In genomic region chr11:47050284-47050683, GRCh38 we compare ENCODE assay signal across 29 cellular contexts.
"Had no signal": no experiment of that assay in that cellular context is flagged by ENCODE, and none has a peak within 500 bp of the region (broad histone marks: within the 10 kb centered on the region; RNA-seq: fewer than 3 reads in every experiment).

No MANE protein-coding gene starts in this region.

- H3K4me3 ChIP-seq: neural progenitor cell, ovary, psoas muscle, skin epidermis, smooth muscle cell, spleen, thoracic aorta, thyroid gland, tibial nerve, upper lobe of left lung had no signal

- H3K9me3 Mint-ChIP-seq: natural killer cell; neural progenitor cell; stimulated activated memory B cell treated with anti-CD40 and anti-IgM and Interleukin-4, amounts not matched to agents 10 μg/mL and 1 μg/mL and 100 μg/mL, for 72 hours; stimulated activated naive CD8-positive, alpha-beta T cell treated with anti-CD3 and anti-CD28 coated beads, Interleukin-15, amount 100 ng/mL, for 72 hours had no signal

- FAIRE-seq: urothelium cell line had no signal

- H3K4me1 ChIP-seq: neural progenitor cell, parathyroid adenoma, psoas muscle, spleen, thyroid gland, upper lobe of left lung had no signal

- H3K36me3 ChIP-seq: neural progenitor cell, ovary, thoracic aorta, thyroid gland, upper lobe of left lung had no signal

- H3K9me3 ChIP-seq: ovary, psoas muscle, spleen, thoracic aorta, thyroid gland, tibial nerve, upper lobe of left lung had no signal

- H2AFZ ChIP-seq: neural progenitor cell, parathyroid adenoma had no signal

- H3K27me3 ChIP-seq: neural progenitor cell, ovary, spleen, thyroid gland, tibial nerve, upper lobe of left lung had no signal

- H3K4me2 ChIP-seq: neural progenitor cell, smooth muscle cell had no signal

- H3K27me3 Mint-ChIP-seq: naive thymus-derived CD4-positive, alpha-beta T cell; progenitor cell of endocrine pancreas; stimulated activated memory B cell treated with anti-CD40 and anti-IgM and Interleukin-4, amounts not matched to agents 10 μg/mL and 1 μg/mL and 100 μg/mL, for 72 hours; stimulated activated naive CD8-positive, alpha-beta T cell treated with anti-CD3 and anti-CD28 coated beads, Interleukin-15, amount 100 ng/mL, for 72 hours had no signal

- H3K27ac Mint-ChIP-seq: natural killer cell; nephron; neural progenitor cell; progenitor cell of endocrine pancreas; stimulated activated memory B cell treated with anti-CD40 and anti-IgM and Interleukin-4, amounts not matched to agents 10 μg/mL and 1 μg/mL and 100 μg/mL, for 72 hours; stimulated activated naive CD8-positive, alpha-beta T cell treated with anti-CD3 and anti-CD28 coated beads, Interleukin-15, amount 100 ng/mL, for 72 hours had no signal

- H3K4me3 Mint-ChIP-seq: naive thymus-derived CD4-positive, alpha-beta T cell; natural killer cell; nephron; neural progenitor cell; stimulated activated memory B cell treated with anti-CD40 and anti-IgM and Interleukin-4, amounts not matched to agents 10 μg/mL and 1 μg/mL and 100 μg/mL, for 72 hours; stimulated activated naive CD8-positive, alpha-beta T cell treated with anti-CD3 and anti-CD28 coated beads, Interleukin-15, amount 100 ng/mL, for 72 hours had no signal

- ATAC-seq: naive thymus-derived CD4-positive, alpha-beta T cell; natural killer cell; psoas muscle; right cardiac atrium; stimulated activated memory B cell treated with anti-CD40 and anti-IgM and Interleukin-4, amounts not matched to agents 10 μg/mL and 1 μg/mL and 100 μg/mL, for 72 hours; stimulated activated naive CD8-positive, alpha-beta T cell treated with anti-CD3 and anti-CD28 coated beads, Interleukin-15, amount 100 ng/mL, for 72 hours; stimulated activated naive CD8-positive, alpha-beta T cell treated with anti-CD3 and anti-CD28 coated beads, Interleukin-15, Interleukin-2, amounts not matched to agents 100 U/mL and 50 U/mL, for 24 hours had no signal

- H3K4me1 Mint-ChIP-seq: naive thymus-derived CD4-positive, alpha-beta T cell; natural killer cell; stimulated activated memory B cell treated with anti-CD40 and anti-IgM and Interleukin-4, amounts not matched to agents 10 μg/mL and 1 μg/mL and 100 μg/mL, for 72 hours; stimulated activated naive CD8-positive, alpha-beta T cell treated with anti-CD3 and anti-CD28 coated beads, Interleukin-15, amount 100 ng/mL, for 72 hours had no signal

- DNase-seq: naive thymus-derived CD4-positive, alpha-beta T cell; natural killer cell; occipital lobe; ovary; posterior cingulate gyrus; psoas muscle; right cardiac atrium; spleen; stimulated activated CD4-positive, alpha-beta T cell treated with anti-CD3 and anti-CD28 coated beads, Interleukin-12 subunit alpha, Interleukin-12 subunit beta, amount 100 ng/mL, for 4 hours; stimulated activated CD4-positive, alpha-beta T cell treated with anti-CD3 and anti-CD28 coated beads, Interleukin-1b, Interleukin-23, amount 100 ng/mL, for 48 hours; stimulated activated CD4-positive, alpha-beta T cell treated with anti-CD3 and anti-CD28 coated beads, Interleukin-4, amount 100 ng/mL, for 1 hour; stimulated activated CD4-positive, alpha-beta T cell treated with anti-CD3 and anti-CD28 coated beads, Interleukin-4, amount 100 ng/mL, for 4 hours; stimulated activated CD8-positive, alpha-beta memory T cell treated with anti-CD3 and anti-CD28 coated beads, Interleukin-4, amount 100 ng/mL, for 48 hours; stimulated activated naive CD4-positive, alpha-beta T cell; stimulated activated naive CD8-positive, alpha-beta T cell treated with anti-CD3 and anti-CD28 coated beads, Interleukin-15, amount 100 ng/mL, for 72 hours; stimulated activated naive CD8-positive, alpha-beta T cell treated with anti-CD3 and anti-CD28 coated beads, Interleukin-15, Interleukin-2, amounts not matched to agents 100 U/mL and 50 U/mL, for 24 hours; substantia nigra; thyroid gland; upper lobe of left lung had no signal

- H3K36me3 Mint-ChIP-seq: natural killer cell had no signal

- H3K79me2 ChIP-seq: parathyroid adenoma had no signal

- H3K27ac ChIP-seq: neural progenitor cell, ovary, parathyroid adenoma, psoas muscle, spleen, thoracic aorta, thyroid gland, tibial nerve, upper lobe of left lung had no signal

- H3K9ac ChIP-seq: neural progenitor cell, parathyroid adenoma had no signal
